17 cellular contexts compared by ENCODE assay signal in the genomic region with DNA sequence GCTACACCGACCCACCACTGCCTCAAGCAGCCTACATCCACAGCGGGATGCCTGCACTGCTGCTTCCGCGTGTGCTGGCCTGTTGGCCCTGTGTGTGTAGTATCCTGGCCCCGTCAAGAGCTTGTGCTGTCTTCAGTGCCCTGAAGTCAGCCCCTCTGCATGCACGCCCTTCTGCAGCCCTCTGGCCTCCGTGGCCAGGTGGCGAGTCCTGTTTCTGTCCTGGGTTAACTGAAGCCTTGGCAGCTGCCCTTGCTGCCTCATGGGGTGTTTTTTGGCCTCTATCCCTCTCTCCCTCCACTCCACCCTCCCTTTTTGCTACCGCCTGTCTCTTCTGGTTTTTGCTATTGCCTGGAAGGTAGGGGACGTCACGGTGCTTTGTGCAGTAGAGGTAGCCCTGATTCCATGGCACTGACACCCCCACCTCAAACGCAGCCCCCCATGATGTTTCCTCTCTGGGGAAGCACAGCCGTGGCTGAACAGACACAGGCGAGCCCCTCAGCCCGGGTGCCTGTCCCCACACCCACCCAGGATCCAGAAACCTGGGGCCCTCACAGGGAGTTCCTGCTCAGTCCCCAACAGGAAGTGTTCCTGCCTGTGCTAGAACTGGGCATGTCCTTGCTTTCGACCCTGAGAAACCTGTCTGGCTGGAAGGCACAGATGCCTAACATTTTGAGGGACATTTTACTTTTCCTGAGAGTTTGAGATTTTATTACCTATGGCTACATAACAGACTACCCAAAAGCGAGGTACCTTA. TPM values are rescaled to one million over a fixed set of nuclear protein-coding genes. Genes with fewer than 3 reads are reported as not detected.
A peak's percentile ranks its signal among the peaks of the same experiment; 100 is the strongest.
DNase-seq lines count a peak whose midpoint lies in the region; ATAC-seq, FAIRE-seq and TF ChIP-seq lines count a peak whose summit lies in the region.
"Had no signal": no experiment of that assay in that cellular context is flagged by ENCODE, and none has a peak within 500 bp of the region (broad histone marks: within the 10 kb centered on the region; RNA-seq: fewer than 3 reads in every experiment).

No MANE protein-coding gene starts in this region.

- peaks cover 0 to 10% (median 0%) of the 10 kb centered on the region in 11 experiments; a peak in 3 of 22 replicates for H3K36me3 ChIP-seq in BLaER1 treated with 17β-estradiol and CSF1 and Interleukin-3, amounts not matched to agents 10 nM and 100 nM
- no peaks in the 10 kb centered on the region for H3K36me3 ChIP-seq in keratinocyte (ENCODE audit: control insufficient read depth in 2 of 2, extremely low read depth in 1 of 2, insufficient read depth in 2 of 2, low read length in 2 of 2)
- H3K36me3 ChIP-seq: ascending aorta had no signal

- dilution Hi-C loops in keratinocyte (cut with MboI; ENCODE audit: extremely low pct_ligation_motif_present, low sequenced_read_pairs), result no loop called here

- no peaks in the 10 kb centered on the region for H4K20me1 ChIP-seq in BLaER1 treated with 17β-estradiol and CSF1 and Interleukin-3, amounts not matched to agents 10 nM and 100 nM
- H4K20me1 ChIP-seq in keratinocyte (ENCODE audit: control insufficient read depth, extremely low read depth, insufficient read depth, low read length), result no peaks in the 10 kb centered on the region

- peaks cover 35% of the 10 kb centered on the region for H3K4me1 Mint-ChIP-seq in central memory CD8-positive, alpha-beta T cell

- peak overlapping the region; percentile 53 to 73 (median 68) for H3K4me2 ChIP-seq in BLaER1 treated with 17β-estradiol and CSF1 and Interleukin-3, amounts not matched to agents 10 nM and 100 nM
- peak overlapping the region; percentile 27 for H3K4me2 ChIP-seq in keratinocyte (ENCODE audit: control insufficient read depth, extremely low read depth, insufficient read depth, low read depth, low read length)

- no peaks in the 10 kb centered on the region for H3K9me3 Mint-ChIP-seq in central memory CD8-positive, alpha-beta T cell
- H3K9me3 Mint-ChIP-seq: activated T-helper 1 cell treated with anti-CD3 and anti-CD28 coated beads, Interleukin-12 subunit alpha, Interleukin-12 subunit beta, Interleukin-2, Interleukin-4 antibody, amounts not matched to agents 30 ng/mL and 10 ng/mL and 1 ng/mL, durations not matched to agents 14 hours and 24 hours and 36 hours; nephron progenitor cell had no signal

- TF ChIP-seq CTCF in keratinocyte (optimal IDR thresholded peaks at IDR 0.05 in 1 of 3, IDR thresholded peaks at IDR 0.05 in 1 of 3, conservative IDR thresholded peaks at IDR 0.05 in 1 of 3; ENCODE audit: extremely low read depth in 1 of 3, insufficient read depth in 2 of 3, low read length in 3 of 3), result no peak

- H3K4me3 Mint-ChIP-seq in central memory CD8-positive, alpha-beta T cell, result no peak overlapping the region
- H3K4me3 Mint-ChIP-seq: activated T-helper 1 cell treated with anti-CD3 and anti-CD28 coated beads, Interleukin-12 subunit alpha, Interleukin-12 subunit beta, Interleukin-2, Interleukin-4 antibody, amounts not matched to agents 30 ng/mL and 10 ng/mL and 1 ng/mL, durations not matched to agents 14 hours and 24 hours and 36 hours; nephron progenitor cell had no signal

- H3K27ac Mint-ChIP-seq in central memory CD8-positive, alpha-beta T cell (ENCODE audit: low read depth), result peak overlapping the region; percentile 62
- H3K27ac Mint-ChIP-seq: nephron progenitor cell had no signal

- H2AFZ ChIP-seq in keratinocyte (ENCODE audit: control insufficient read depth, low read length), result peak overlapping the region; percentile 86

- no peaks in the 10 kb centered on the region for H3K27me3 ChIP-seq in BLaER1 treated with 17β-estradiol and CSF1 and Interleukin-3, amounts not matched to agents 10 nM and 100 nM
- H3K27me3 ChIP-seq in keratinocyte (ENCODE audit: control insufficient read depth, extremely low read depth, insufficient read depth, low read length), result no peaks in the 10 kb centered on the region
- H3K27me3 ChIP-seq: ascending aorta had no signal

- H3K4me1 ChIP-seq in BLaER1 treated with 17β-estradiol and CSF1 and Interleukin-3, amounts not matched to agents 10 nM and 100 nM, result peaks cover 35 to 68% (median 43%) of the 10 kb centered on the region in 10 experiments
- peaks cover 16% of the 10 kb centered on the region for H3K4me1 ChIP-seq in keratinocyte (ENCODE audit: control insufficient read depth, extremely low read depth, insufficient read depth, low read length)
- H3K4me1 ChIP-seq: ascending aorta had no signal

- no peaks in the 10 kb centered on the region for H3K27me3 Mint-ChIP-seq in central memory CD8-positive, alpha-beta T cell

- ATAC-seq in central memory CD8-positive, alpha-beta T cell (replicated peaks; ENCODE audit: extremely low read depth, poor library complexity, severe bottlenecking), result no peak
- ATAC-seq in HG03342 (IDR thresholded peaks at IDR 0.05; ENCODE audit: unreplicated experiment) (no peak), HG02763 (IDR thresholded peaks at IDR 0.05; ENCODE audit: unreplicated experiment) (no peak)

- no peak overlapping the region for H3K4me3 ChIP-seq in BLaER1 treated with 17β-estradiol and CSF1 and Interleukin-3, amounts not matched to agents 10 nM and 100 nM
- no peak overlapping the region for H3K4me3 ChIP-seq in keratinocyte (ENCODE audit: control insufficient read depth in 2 of 3, extremely low read depth in 1 of 3, insufficient read depth in 2 of 3, low read depth in 1 of 3, low read length in 3 of 3)
- H3K4me3 ChIP-seq: ascending aorta had no signal

- peak; percentile 46 for DNase-seq in DMS 273 treated with DMSO at 0.1 percent for 48 hours (lab: John Stamatoyannopoulos, UW)
- DNase-seq in central memory CD8-positive, alpha-beta T cell (ENCODE audit: low spot score in 2 of 2), result no peak
- no peak for DNase-seq in keratinocyte (ENCODE audit: low read depth, low spot score)
- no peak for DNase-seq in D341Med (ENCODE audit: low spot score)
- DNase-seq in HK-2 (ENCODE audit: unreplicated experiment), result no peak
- DNase-seq: activated CD4-positive, CD25-positive, alpha-beta regulatory T cell; effector memory CD4-positive, alpha-beta T cell; NCI-H2029; nephron progenitor cell; NK-92 treated with Interleukin-12 subunit alpha and Interleukin-12 subunit beta, amount 100 ng/mL, for 24 hours; stimulated activated CD4-positive, alpha-beta T cell treated with anti-CD3 and anti-CD28 coated beads, Interleukin-2, amount 100 ng/mL, for 48 hours; stimulated activated naive CD4-positive, alpha-beta T cell had no signal

- peaks cover 5% of the 10 kb centered on the region for H3K36me3 Mint-ChIP-seq in central memory CD8-positive, alpha-beta T cell (ENCODE audit: insufficient read depth)

- H3K9ac ChIP-seq in BLaER1 treated with 17β-estradiol and CSF1 and Interleukin-3, amounts not matched to agents 10 nM and 100 nM, result peak overlapping the region in 7 of 11 experiments; percentile 19 to 58 (median 33); a peak in 9 of 22 replicates
- no peak overlapping the region for H3K9ac ChIP-seq in keratinocyte (ENCODE audit: control insufficient read depth, extremely low read depth, insufficient read depth, low read length)

- H3K27ac ChIP-seq in BLaER1 treated with 17β-estradiol and CSF1 and Interleukin-3, amounts not matched to agents 10 nM and 100 nM, result peak overlapping the region; percentile 10 to 57 (median 38); a peak in 14 of 22 replicates
- no peak overlapping the region for H3K27ac ChIP-seq in keratinocyte (ENCODE audit: control insufficient read depth, insufficient read depth, low read length)
- H3K27ac ChIP-seq: ascending aorta had no signal

- H3K9me1 ChIP-seq in keratinocyte (ENCODE audit: control insufficient read depth, extremely low read depth, insufficient read depth, low read length), result no peaks in the 10 kb centered on the region

- no peak for FAIRE-seq in keratinocyte (lab: Jason Lieb, UNC)

- no peaks in the 10 kb centered on the region for H3K79me2 ChIP-seq in keratinocyte (ENCODE audit: control insufficient read depth, insufficient read depth, low read length)

- H3K9me3 ChIP-seq in BLaER1 treated with 17β-estradiol and CSF1 and Interleukin-3, amounts not matched to agents 10 nM and 100 nM (replicated peaks in 1 of 11), result no peaks in the 10 kb centered on the region
- no peaks in the 10 kb centered on the region for H3K9me3 ChIP-seq in keratinocyte (ENCODE audit: control insufficient read depth, low read depth, low read length)
- H3K9me3 ChIP-seq: ascending aorta had no signal

RNA-seq across cellular contexts. Expression of gene AMZ2, which starts 18.8 kb away (rescaled TPM):
- polyA plus RNA-seq in keratinocyte, result 80.8 to 123 TPM (median 89.6 TPM) in 3 replicates
- polyA plus RNA-seq in keratinocyte (2011; ENCODE audit: low read depth), result 79.7 TPM
- 96.7 and 162 TPM in 2 replicates for polyA plus RNA-seq in keratinocyte (2011; cell fraction: cytosol; rRNA removed)
- 53.4 and 62.0 TPM in 2 replicates for polyA plus RNA-seq in keratinocyte (2011; cell fraction: nucleus; rRNA removed)
- polyA plus RNA-seq in keratinocyte (2012; ENCODE audit: low replicate concordance), result 74.7 and 84.3 TPM in 2 replicates
- polyA minus RNA-seq in keratinocyte, result 34.4 to 61.8 TPM (median 48.0 TPM) in 3 replicates
- polyA minus RNA-seq in keratinocyte (2011; cell fraction: cytosol; rRNA and poly(A)+ RNA removed), result 38.8 TPM
- 8.9 and 14.4 TPM in 2 replicates for polyA minus RNA-seq in keratinocyte (2011; cell fraction: nucleus; rRNA and poly(A)+ RNA removed)
